Comparison of ENCODE assay signal across 16 cellular contexts in the genomic region with DNA sequence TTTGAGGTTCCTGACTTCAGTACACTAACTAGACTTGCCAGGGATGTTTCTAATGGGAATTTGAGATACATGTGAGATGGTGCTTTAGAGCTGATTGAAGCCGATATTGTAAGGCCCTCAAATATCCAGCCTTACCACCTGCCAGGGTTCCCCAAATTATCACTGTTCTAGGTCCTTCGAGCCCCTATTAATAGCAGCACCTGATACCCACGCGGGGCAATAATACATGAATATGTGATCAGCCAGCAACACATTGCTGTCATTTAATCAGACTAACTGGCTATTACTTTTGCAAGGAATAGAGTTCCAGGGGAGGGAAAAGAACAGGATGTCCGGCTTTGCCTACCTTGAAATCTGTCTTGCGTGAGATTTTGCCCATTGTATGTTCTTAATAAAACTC. TPM values are rescaled to one million over a fixed set of nuclear protein-coding genes. Genes with fewer than 3 reads are reported as not detected.
DNase-seq lines count a peak whose midpoint lies in the region; ATAC-seq and TF ChIP-seq lines count a peak whose summit lies in the region.
"Had no signal": no experiment of that assay in that cellular context is flagged by ENCODE, and none has a peak within 500 bp of the region (broad histone marks: within the 10 kb centered on the region; RNA-seq: fewer than 3 reads in every experiment).

No MANE protein-coding gene starts in this region.

- H3K4me3 ChIP-seq in CD8-positive, alpha-beta memory T cell (ENCODE audit: low read length): peak overlapping the region; percentile 74
- no peak overlapping the region for H3K4me3 ChIP-seq in SJCRH30
- H3K4me3 ChIP-seq: tibial artery had no signal

- no peaks in the 10 kb centered on the region for H3K27me3 ChIP-seq in CD8-positive, alpha-beta memory T cell (ENCODE audit: insufficient read depth, low read length, poor library complexity, severe bottlenecking)
- no peaks in the 10 kb centered on the region for H3K27me3 ChIP-seq in SJCRH30
- H3K27me3 ChIP-seq: tibial artery had no signal

- TF ChIP-seq CTCF in CD14-positive monocyte (IDR thresholded peaks at IDR 0.05): no peak

- intact Hi-C loops in CD14-positive monocyte (cut with micrococcal nuclease): loop anchor here in 1 of 2 donors (10.0 kb wide), 1 partner anchor 192 kb away; no protein-coding TSS in a partner anchor

- peaks cover 0 to 6% (median 0%) of the 10 kb centered on the region in 7 donors for H3K9me3 Mint-ChIP-seq in CD14-positive monocyte
- H3K9me3 Mint-ChIP-seq in CD8-positive, alpha-beta memory T cell: no peaks in the 10 kb centered on the region
- H3K9me3 Mint-ChIP-seq in activated naive CD8-positive, alpha-beta T cell treated with anti-CD3 and anti-CD28 coated beads for 36 hours: no peaks in the 10 kb centered on the region
- peaks cover 4% of the 10 kb centered on the region for H3K9me3 Mint-ChIP-seq in natural killer cell treated with Interleukin-12 subunit alpha and Interleukin-12 subunit beta and Interleukin-15 and Interleukin-18, amount 100 ng/mL, for 72 hours
- H3K9me3 Mint-ChIP-seq: activated B cell treated with CpG ODN at 0.5 μM for 24 hours, mesothelial cell of epicardium had no signal

- H3K36me3 ChIP-seq in CD8-positive, alpha-beta memory T cell (ENCODE audit: insufficient read depth, low read length): peaks cover 4% of the 10 kb centered on the region
- H3K36me3 ChIP-seq in SJCRH30: no peaks in the 10 kb centered on the region

- H3K4me3 Mint-ChIP-seq in CD14-positive monocyte: no peak overlapping the region
- peak overlapping the region; percentile 78 to 91 (median 84) for H3K4me3 Mint-ChIP-seq in CD8-positive, alpha-beta memory T cell
- peak overlapping the region; percentile 85 for H3K4me3 Mint-ChIP-seq in activated naive CD8-positive, alpha-beta T cell treated with anti-CD3 and anti-CD28 coated beads for 36 hours
- H3K4me3 Mint-ChIP-seq in natural killer cell treated with Interleukin-12 subunit alpha and Interleukin-12 subunit beta and Interleukin-15 and Interleukin-18, amount 100 ng/mL, for 72 hours: peak overlapping the region; percentile 88
- H3K4me3 Mint-ChIP-seq: mesothelial cell of epicardium had no signal

- DNase-seq in CD14-positive monocyte (ENCODE audit: low spot score) (no peak), epidermal melanocyte (ENCODE audit: insufficient read length, low spot score) (no peak), NCI-H187 treated with DMSO at 0.1 percent for 48 hours (lab: John Stamatoyannopoulos, UW) (no peak), SJCRH30 (no peak)
- DNase-seq in CD8-positive, alpha-beta memory T cell: peak in 1 of 5 donors; percentile 15
- DNase-seq in activated naive CD8-positive, alpha-beta T cell treated with anti-CD3 and anti-CD28 coated beads for 36 hours: no peak
- no peak for DNase-seq in natural killer cell treated with Interleukin-12 subunit alpha and Interleukin-12 subunit beta and Interleukin-15 and Interleukin-18, amount 100 ng/mL, for 72 hours (ENCODE audit: low spot score)
- DNase-seq: activated B cell treated with CpG ODN at 0.5 μM for 24 hours, foreskin melanocyte, NCI-H1694 treated with DMSO at 0.1 percent for 48 hours, NCI-H526 treated with DMSO at 0.1 percent for 48 hours, occipital lobe, SW 1271, tibial artery had no signal

- POLR2A ChIA-PET in CD8-positive, alpha-beta memory T cell (lab: Charles Lee): interaction anchor here (0.7 to 0.9 kb wide), 2 partner anchors 28 to 30 kb away, joined by 3 to 4 read pairs; no protein-coding TSS in a partner anchor

- H3K27ac Mint-ChIP-seq in CD14-positive monocyte: peak overlapping the region in 5 of 7 donors; percentile 84 to 99 (median 91)
- peak overlapping the region; percentile 93 to 99 (median 97) for H3K27ac Mint-ChIP-seq in CD8-positive, alpha-beta memory T cell
- peak overlapping the region; percentile 98 for H3K27ac Mint-ChIP-seq in activated naive CD8-positive, alpha-beta T cell treated with anti-CD3 and anti-CD28 coated beads for 36 hours
- H3K27ac Mint-ChIP-seq in natural killer cell treated with Interleukin-12 subunit alpha and Interleukin-12 subunit beta and Interleukin-15 and Interleukin-18, amount 100 ng/mL, for 72 hours: peak overlapping the region in 1 of 2 donors; percentile 97
- H3K27ac Mint-ChIP-seq: mesothelial cell of epicardium had no signal

- H3K4me1 Mint-ChIP-seq in CD14-positive monocyte: peaks cover 80% of the 10 kb centered on the region
- H3K4me1 Mint-ChIP-seq in CD8-positive, alpha-beta memory T cell: peaks cover 84 to 89% (median 88%) of the 10 kb centered on the region in 3 donors
- H3K4me1 Mint-ChIP-seq in activated naive CD8-positive, alpha-beta T cell treated with anti-CD3 and anti-CD28 coated beads for 36 hours: peaks cover 70% of the 10 kb centered on the region
- H3K4me1 Mint-ChIP-seq in natural killer cell treated with Interleukin-12 subunit alpha and Interleukin-12 subunit beta and Interleukin-15 and Interleukin-18, amount 100 ng/mL, for 72 hours (ENCODE audit: low read depth in 2 of 2): peaks cover 58 to 71% of the 10 kb centered on the region in 2 donors

- peaks cover 85% of the 10 kb centered on the region for H3K4me1 ChIP-seq in CD8-positive, alpha-beta memory T cell (ENCODE audit: insufficient read depth, low read length)
- no peaks in the 10 kb centered on the region for H3K4me1 ChIP-seq in SJCRH30

- CTCF ChIA-PET in CD8-positive, alpha-beta memory T cell (lab: Charles Lee): interaction anchor here (1.5 kb wide), 1 partner anchor 37 kb away, joined by 3 read pairs; no protein-coding TSS in a partner anchor

- H3K27me3 Mint-ChIP-seq in CD14-positive monocyte (ENCODE audit: low read depth in 3 of 3): peaks cover 4 to 19% (median 11%) of the 10 kb centered on the region in 3 donors
- peaks cover 0 to 14% of the 10 kb centered on the region in 2 donors for H3K27me3 Mint-ChIP-seq in CD8-positive, alpha-beta memory T cell
- no peaks in the 10 kb centered on the region for H3K27me3 Mint-ChIP-seq in activated naive CD8-positive, alpha-beta T cell treated with anti-CD3 and anti-CD28 coated beads for 36 hours
- H3K27me3 Mint-ChIP-seq in natural killer cell treated with Interleukin-12 subunit alpha and Interleukin-12 subunit beta and Interleukin-15 and Interleukin-18, amount 100 ng/mL, for 72 hours: no peaks in the 10 kb centered on the region

- H3K27ac ChIP-seq in CD8-positive, alpha-beta memory T cell (ENCODE audit: low read depth, low read length): peak overlapping the region; percentile 62
- H3K27ac ChIP-seq in SJCRH30: no peak overlapping the region
- H3K27ac ChIP-seq: tibial artery had no signal

- H3K36me3 Mint-ChIP-seq in CD14-positive monocyte: peaks cover 43 to 63% of the 10 kb centered on the region in 2 donors
- peaks cover 8 to 81% (median 19%) of the 10 kb centered on the region in 3 donors for H3K36me3 Mint-ChIP-seq in CD8-positive, alpha-beta memory T cell
- peaks cover 71% of the 10 kb centered on the region for H3K36me3 Mint-ChIP-seq in activated naive CD8-positive, alpha-beta T cell treated with anti-CD3 and anti-CD28 coated beads for 36 hours
- H3K36me3 Mint-ChIP-seq in natural killer cell treated with Interleukin-12 subunit alpha and Interleukin-12 subunit beta and Interleukin-15 and Interleukin-18, amount 100 ng/mL, for 72 hours: peaks cover 10% of the 10 kb centered on the region
- H3K36me3 Mint-ChIP-seq: mesothelial cell of epicardium had no signal

- no peak for ATAC-seq in natural killer cell treated with Interleukin-12 subunit alpha and Interleukin-12 subunit beta and Interleukin-15 and Interleukin-18, amount 100 ng/mL, for 72 hours
- no peak for ATAC-seq in HG02970 (IDR thresholded peaks at IDR 0.05; ENCODE audit: low FRiP score, unreplicated experiment)

- H3K9me3 ChIP-seq in CD8-positive, alpha-beta memory T cell (ENCODE audit: low read length): no peaks in the 10 kb centered on the region
- H3K9me3 ChIP-seq in SJCRH30 (replicated peaks): no peaks in the 10 kb centered on the region
- H3K9me3 ChIP-seq: tibial artery had no signal

RNA-seq across cellular contexts. Expression of a gene that starts 5.1 kb away (rescaled TPM):
- 10 to 100 TPM in 1 of 2 donors, 1 to 10 TPM in 1; 4.3 to 26.0 TPM for polyA plus RNA-seq in CD14-positive monocyte
- total RNA-seq in CD8-positive, alpha-beta memory T cell: 100 to 1,000 TPM; 107 to 110 TPM
- polyA plus RNA-seq in CD8-positive, alpha-beta memory T cell: 83.0 TPM
- 100 to 1,000 TPM; 111 to 117 TPM for total RNA-seq in activated naive CD8-positive, alpha-beta T cell treated with anti-CD3 and anti-CD28 coated beads for 36 hours
- 1 to 10 TPM; 6.2 to 9.0 TPM for total RNA-seq in natural killer cell treated with Interleukin-12 subunit alpha and Interleukin-12 subunit beta and Interleukin-15 and Interleukin-18, amount 100 ng/mL, for 72 hours
- total RNA-seq in SJCRH30 (2014; rRNA removed; shearing (Covaris generic)): not detected in 2 replicates

Comparison
In these comparisons a context has a peak if more than half of its experiments do, and no peak if none do; other contexts are left out.
1. H3K4me3 Mint-ChIP-seq: peak in CD8-positive, alpha-beta memory T cell (7 of 7), activated naive CD8-positive, alpha-beta T cell treated with anti-CD3 and anti-CD28 coated beads for 36 hours (single experiment) and natural killer cell treated with Interleukin-12 subunit alpha and Interleukin-12 subunit beta and Interleukin-15 and Interleukin-18, amount 100 ng/mL, for 72 hours (single experiment); none in CD14-positive monocyte (0 of 2).
2. RNA of a gene that starts 5.1 kb away (total RNA-seq): 111 to 117 TPM in activated naive CD8-positive, alpha-beta T cell treated with anti-CD3 and anti-CD28 coated beads for 36 hours and 107 to 110 TPM in CD8-positive, alpha-beta memory T cell; 6.2 to 9.0 TPM in natural killer cell treated with Interleukin-12 subunit alpha and Interleukin-12 subunit beta and Interleukin-15 and Interleukin-18, amount 100 ng/mL, for 72 hours and not detected in SJCRH30; every median in the first group is over 10 times any median in the second.